In the genomic region with DNA sequence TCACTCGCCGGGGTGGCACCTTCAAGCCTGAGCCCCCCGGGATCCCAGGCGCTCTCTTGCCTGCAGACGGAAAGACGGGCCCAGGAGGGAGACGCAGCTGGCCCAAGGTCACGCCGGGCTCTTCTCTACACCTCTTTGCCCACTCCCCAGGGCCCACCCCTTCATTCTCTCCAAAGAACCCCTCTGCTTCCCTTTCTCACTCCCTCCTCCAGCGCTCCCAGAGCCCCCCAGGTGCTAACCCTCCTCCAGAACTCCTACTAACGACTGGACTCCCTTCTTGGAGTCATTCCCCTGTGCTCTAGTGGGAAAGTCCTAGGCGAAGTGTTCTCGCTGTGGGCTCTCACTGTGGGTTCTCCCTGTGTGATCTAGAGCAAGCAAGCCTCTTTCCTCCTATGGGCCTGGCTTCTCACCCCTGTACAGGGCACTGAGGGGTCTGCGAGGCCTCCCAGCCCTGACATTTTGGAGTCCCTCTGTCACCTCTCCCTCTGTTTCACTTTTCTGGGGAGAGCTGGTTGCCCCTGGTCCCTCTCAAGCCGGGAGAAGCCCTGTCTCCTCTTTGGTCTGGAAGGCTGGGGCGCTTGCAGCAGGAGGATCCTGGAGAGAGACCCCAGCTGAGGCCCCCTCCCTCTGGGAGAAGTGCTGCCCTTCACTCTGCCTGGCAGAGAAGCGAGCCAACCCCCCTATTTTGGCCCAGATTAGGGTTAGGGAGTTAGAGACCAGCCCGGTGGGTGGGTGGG, we compare ENCODE assay signal across 8 cellular contexts. TPM values are rescaled to one million over a fixed set of nuclear protein-coding genes. Genes with fewer than 3 reads are reported as not detected.
DNase-seq lines count a peak whose midpoint lies in the region; ATAC-seq and TF ChIP-seq lines count a peak whose summit lies in the region.

No MANE protein-coding gene starts in this region.

- H3K9me3 ChIP-seq in BLaER1 (no peaks in the 10 kb centered on the region), lower lobe of right lung (no peaks in the 10 kb centered on the region), uterus (no peaks in the 10 kb centered on the region)

- TF ChIP-seq POLR2A in uterus (IDR thresholded peaks at IDR 0.05) = no peak

- H3K4me2 ChIP-seq in BLaER1 = peak overlapping the region; percentile 98

- TF ChIP-seq CTCF in lower lobe of right lung (IDR thresholded peaks at IDR 0.05) (no peak), uterus (IDR thresholded peaks at IDR 0.05) (no peak)

- ATAC-seq in HG03342 (IDR thresholded peaks at IDR 0.05; ENCODE audit: unreplicated experiment) (peak; percentile 9), lower lobe of right lung (peak in 1 of 2 donors; percentile 4), HG03460 (IDR thresholded peaks at IDR 0.05; ENCODE audit: unreplicated experiment) (no peak), HG02588 (IDR thresholded peaks at IDR 0.05; ENCODE audit: unreplicated experiment) (no peak)

- peak; percentile 38 for DNase-seq in astrocyte of the hippocampus (ENCODE audit: low read depth, low spot score)
- no peak for DNase-seq in lower lobe of right lung
- no peak for DNase-seq in uterus
- DNase-seq in 8988T = no peak

- H3K4me1 ChIP-seq in BLaER1 (peaks cover 24% of the 10 kb centered on the region), lower lobe of right lung (peaks cover 28% of the 10 kb centered on the region), uterus (no peaks in the 10 kb centered on the region)

- peak overlapping the region; percentile 91 for H3K9ac ChIP-seq in BLaER1

- peaks cover 25% of the 10 kb centered on the region for H3K36me3 ChIP-seq in BLaER1
- H3K36me3 ChIP-seq in lower lobe of right lung = no peaks in the 10 kb centered on the region
- no peaks in the 10 kb centered on the region for H3K36me3 ChIP-seq in uterus

- H3K27me3 ChIP-seq in BLaER1 (no peaks in the 10 kb centered on the region), lower lobe of right lung (ENCODE audit: low read depth) (no peaks in the 10 kb centered on the region), uterus (no peaks in the 10 kb centered on the region)

- H4K20me1 ChIP-seq in BLaER1 = peaks cover 25% of the 10 kb centered on the region

- peak overlapping the region; percentile 86 for H3K27ac ChIP-seq in BLaER1
- peak overlapping the region; percentile 56 for H3K27ac ChIP-seq in lower lobe of right lung
- H3K27ac ChIP-seq in uterus = peak overlapping the region; percentile 82 to 87

- H3K4me3 ChIP-seq in BLaER1 (peak overlapping the region; percentile 91), lower lobe of right lung (peak overlapping the region; percentile 69), uterus (peak overlapping the region; percentile 37 to 68)

- intact Hi-C loops in lower lobe of right lung (cut with DNase I) (no loop called here), uterus (cut with DNase I; ENCODE audit: low total_unique reads) (no loop called here)

RNA-seq across cellular contexts. Expression of a gene that starts 0.9 kb away (rescaled TPM):
- total RNA-seq in lower lobe of right lung (17.8 TPM), uterus (10 to 100 TPM; 29.2 to 90.1 (median 44.6) TPM)

RNA-seq across cellular contexts. Expression of a gene that starts 28.2 kb away (rescaled TPM):
- total RNA-seq in lower lobe of right lung (4.6 TPM), uterus (under 1 TPM in 1 of 4 donors, not detected in 3; 0.85 TPM)
